In genomic region chr2:219521066-219521880, GRCh38 we compare ENCODE assay signal across 9 cellular contexts. TPM values are rescaled to one million over a fixed set of nuclear protein-coding genes. Genes with fewer than 3 reads are reported as not detected.
DNase-seq lines count a peak whose midpoint lies in the region; ATAC-seq and TF ChIP-seq lines count a peak whose summit lies in the region.
"Had no signal": no experiment of that assay in that cellular context is flagged by ENCODE, and none has a peak within 500 bp of the region (broad histone marks: within the 10 kb centered on the region; RNA-seq: fewer than 3 reads in every experiment).

No MANE protein-coding gene starts in this region.

- ATAC-seq in RWPE2 (ENCODE audit: low read depth) (peak; percentile 47; the same call in 2 of the 3 replicates), psoas muscle (peak; percentile 28 to 46 (median 36)), HG03520 (IDR thresholded peaks at IDR 0.05; ENCODE audit: unreplicated experiment) (no peak)

- CTCF ChIA-PET in BJ (lab: Yijun Ruan, JAX): interaction anchor here (0.5 to 42.0 kb wide), 23 partner anchors 7 to 244 kb away, joined by 3 to 872 read pairs (median 5); partner anchors contain the start of genes ASIC4, CHPF, GMPPA and TMEM198

- 28 to 41% (median 36%) methylated on average over 14 of the region's 14 CpGs for WGBS in psoas muscle, 3 donors

- no peak overlapping the region for H3K4me3 ChIP-seq in BJ (ENCODE audit: low read depth, low read length)
- H3K4me3 ChIP-seq in H7 (ENCODE audit: insufficient read depth, low read depth, low read length): no peak overlapping the region
- no peak overlapping the region for H3K4me3 ChIP-seq in RWPE2 (ENCODE audit: severe bottlenecking)
- H3K4me3 ChIP-seq in fibroblast of mammary gland (ENCODE audit: control insufficient read depth, low read depth, low read length): no peak overlapping the region
- no peak overlapping the region for H3K4me3 ChIP-seq in psoas muscle

- H3K27ac ChIP-seq in RWPE2 (ENCODE audit: poor library complexity, severe bottlenecking): no peak overlapping the region
- no peak overlapping the region for H3K27ac ChIP-seq in psoas muscle

- H3K27me3 ChIP-seq in BJ (ENCODE audit: control insufficient read depth, insufficient read depth, low read length) (peaks cover 1% of the 10 kb centered on the region; the same call in 1 of the 2 replicates), H7 (ENCODE audit: control insufficient read depth, insufficient read depth, low read length) (peaks cover 12% of the 10 kb centered on the region), RWPE2 (ENCODE audit: insufficient read depth, poor library complexity, severe bottlenecking) (peaks cover 4% of the 10 kb centered on the region), psoas muscle (ENCODE audit: insufficient read depth in 3 of 3, low read length in 2 of 3) (peaks cover 0 to 29% (median 10%) of the 10 kb centered on the region in 3 donors)

- POLR2A ChIA-PET in BJ (lab: Charles Lee): interaction anchor here (0.6 kb wide), 1 partner anchor 22 kb away, joined by 4 read pairs; the partner anchor contains the start of gene CHPF

- no peaks in the 10 kb centered on the region for H3K36me3 ChIP-seq in BJ (ENCODE audit: control insufficient read depth, insufficient read depth, low read length)
- H3K36me3 ChIP-seq in H7 (replicated peaks; ENCODE audit: control insufficient read depth, insufficient read depth, low read length): no peaks in the 10 kb centered on the region
- H3K36me3 ChIP-seq in RWPE2 (ENCODE audit: low read depth): no peaks in the 10 kb centered on the region
- H3K36me3 ChIP-seq in psoas muscle (ENCODE audit: insufficient read depth in 1 of 2, low read depth in 1 of 2): no peaks in the 10 kb centered on the region

- no peaks in the 10 kb centered on the region for H3K9me3 ChIP-seq in RWPE2 (ENCODE audit: severe bottlenecking)
- no peaks in the 10 kb centered on the region for H3K9me3 ChIP-seq in psoas muscle

- TF ChIP-seq CTCF in BJ (IDR thresholded peaks at IDR 0.05; ENCODE audit: insufficient read depth, low read depth, low read length) (peak; percentile 96), RWPE2 (IDR thresholded peaks at IDR 0.05; ENCODE audit: poor library complexity, severe bottlenecking) (peak; percentile 49), fibroblast of mammary gland (conservative IDR thresholded peaks at IDR 0.05; ENCODE audit: control insufficient read depth, insufficient read depth, low read depth, low read length) (peak; percentile 77), psoas muscle (IDR thresholded peaks at IDR 0.05) (peak; percentile 39)

- H3K4me1 ChIP-seq in RWPE2 (ENCODE audit: insufficient read depth, poor library complexity, severe bottlenecking) (peaks cover 4% of the 10 kb centered on the region), psoas muscle (no peaks in the 10 kb centered on the region)

- DNase-seq in BJ (ENCODE audit: low read depth) (no peak), H7 (peak; percentile 97), RWPE2 (ENCODE audit: low spot score) (no peak), fibroblast of mammary gland (ENCODE audit: low read depth) (peak; percentile 34), psoas muscle (no peak), activated gamma-delta T cell (lab: John Stamatoyannopoulos, UW) (no peak), Ammon's horn (ENCODE audit: low spot score) (no peak)
- DNase-seq: natural killer cell had no signal

- intact Hi-C loops in psoas muscle (cut with DNase I): loop anchor here in 1 of 2 donors (5.0 kb wide), 1 partner anchor 54 kb away; no protein-coding TSS in a partner anchor

RNA-seq across cellular contexts. Expression of gene ASIC4, which starts 7.0 kb away (rescaled TPM):
- polyA plus RNA-seq in BJ (2011; rRNA removed): 0.04 and 0.09 TPM in 2 replicates
- 0.09 TPM in 1 of 2 replicates, not detected in the other for polyA minus RNA-seq in BJ (2011; rRNA and poly(A)+ RNA removed)
- 0.07 and 1.2 TPM in 2 replicates for total RNA-seq in H7 (2014; rRNA removed; shearing (Covaris generic))
- total RNA-seq in psoas muscle: under 1 TPM in 2 of 4 donors, not detected in 2; 0.30 to 0.34 TPM
- under 1 TPM in 2 of 3 donors, not detected in 1; 0.03 to 0.23 TPM for polyA plus RNA-seq in psoas muscle

RNA-seq across cellular contexts. Expression of gene CHPF, which starts 22.3 kb away (rescaled TPM):
- polyA plus RNA-seq in BJ (2011; rRNA removed) (65.0 and 119 TPM in 2 replicates), psoas muscle (10 to 100 TPM in 1 of 3 donors, 1 to 10 TPM in 2; 8.4 to 13.0 (median 9.0) TPM)
- 19.2 and 21.0 TPM in 2 replicates for polyA minus RNA-seq in BJ (2011; rRNA and poly(A)+ RNA removed)
- 104 and 113 TPM in 2 replicates for total RNA-seq in H7 (2014; rRNA removed; shearing (Covaris generic))
- total RNA-seq in psoas muscle: 10 to 100 TPM; 11.9 to 14.2 (median 13.1) TPM

RNA-seq across cellular contexts. Expression of gene TMEM198, which starts 22.6 kb away (rescaled TPM):
- polyA plus RNA-seq in BJ (2011; rRNA removed): 2.5 and 4.0 TPM in 2 replicates
- 1.2 and 1.9 TPM in 2 replicates for polyA minus RNA-seq in BJ (2011; rRNA and poly(A)+ RNA removed)
- 2.9 and 4.2 TPM in 2 replicates for total RNA-seq in H7 (2014; rRNA removed; shearing (Covaris generic))
- 1 to 10 TPM in 3 of 4 donors, under 1 TPM in 1; 0.88 to 3.1 (median 2.0) TPM for total RNA-seq in psoas muscle
- 1 to 10 TPM in 2 of 3 donors, under 1 TPM in 1; 0.61 to 3.7 (median 2.3) TPM for polyA plus RNA-seq in psoas muscle

RNA-seq across cellular contexts. Expression of gene GMPPA, which starts 22.6 kb away (rescaled TPM):
- 123 and 171 TPM in 2 replicates for polyA plus RNA-seq in BJ (2011; rRNA removed)
- 83.3 and 128 TPM in 2 replicates for polyA minus RNA-seq in BJ (2011; rRNA and poly(A)+ RNA removed)
- 53.4 and 71.7 TPM in 2 replicates for total RNA-seq in H7 (2014; rRNA removed; shearing (Covaris generic))
- total RNA-seq in psoas muscle: 10 to 100 TPM; 14.4 to 23.4 (median 18.2) TPM
- polyA plus RNA-seq in psoas muscle: 10 to 100 TPM; 20.0 to 33.8 (median 26.9) TPM

RNA-seq across cellular contexts. Expression of gene OBSL1, which starts 50.1 kb away (rescaled TPM):
- polyA plus RNA-seq in BJ (2011; rRNA removed) (47.2 and 75.9 TPM in 2 replicates), psoas muscle (10 to 100 TPM; 10.3 to 35.9 (median 22.1) TPM)
- 60.4 and 78.7 TPM in 2 replicates for polyA minus RNA-seq in BJ (2011; rRNA and poly(A)+ RNA removed)
- 155 and 158 TPM in 2 replicates for total RNA-seq in H7 (2014; rRNA removed; shearing (Covaris generic))
- total RNA-seq in psoas muscle: 100 to 1,000 TPM in 1 of 4 donors, 10 to 100 TPM in 3; 38.7 to 134 (median 68.0) TPM

Comparison
In these comparisons a context has a peak if more than half of its experiments do, and no peak if none do; other contexts are left out.
1. DNase-seq: peak in H7 (single experiment) and fibroblast of mammary gland (single experiment); none in BJ (single experiment), RWPE2 (single experiment), psoas muscle (0 of 2), activated gamma-delta T cell (single experiment) and Ammon's horn (single experiment).
2. CTCF ChIP-seq: peak in every context shown above with its lines; median percentile 96 in BJ; 77 in fibroblast of mammary gland; 49 in RWPE2; 39 in psoas muscle.